Comparison of ENCODE assay signal across 23 cellular contexts in the genomic region with DNA sequence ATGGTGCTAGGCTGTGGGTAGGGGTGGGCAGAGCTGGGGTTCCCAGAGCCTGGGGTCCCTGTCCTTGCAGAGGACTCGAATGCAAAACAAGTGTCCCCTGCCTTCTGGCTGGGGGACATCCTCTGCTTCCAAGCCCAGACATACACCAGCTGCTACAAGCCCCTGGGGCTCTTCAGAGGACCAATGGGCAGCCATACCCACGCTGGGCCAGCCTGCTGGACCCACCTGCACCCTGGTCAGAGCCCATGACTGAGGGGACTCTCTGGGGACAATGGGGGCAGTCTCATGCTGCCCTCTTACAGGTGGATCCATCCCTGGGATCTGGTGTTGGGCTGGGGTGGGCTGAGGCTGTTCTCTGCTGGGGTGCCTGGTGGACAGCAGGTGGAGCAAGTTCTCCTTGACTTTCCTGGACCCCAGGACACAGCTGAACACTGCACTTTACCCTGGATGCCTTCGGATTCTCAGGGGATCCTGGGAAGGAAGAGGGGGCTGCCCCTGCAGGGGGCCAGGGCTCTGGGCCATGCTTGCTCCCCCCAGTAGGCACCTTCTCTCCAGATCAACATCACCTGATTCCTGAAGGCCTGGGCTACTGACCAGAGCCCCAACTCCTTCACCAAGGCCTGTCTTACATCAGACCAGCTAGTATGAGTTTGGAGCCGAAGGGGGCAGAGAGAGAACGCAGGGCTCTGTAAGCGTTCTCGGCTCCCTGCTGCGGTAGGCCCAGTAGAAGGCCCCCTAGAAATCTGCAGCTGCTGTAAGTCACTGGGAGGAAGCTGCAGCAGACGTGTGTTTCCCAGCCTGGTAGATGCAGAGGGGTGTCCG. TPM values are rescaled to one million over a fixed set of nuclear protein-coding genes. Genes with fewer than 3 reads are reported as not detected.
"Had no signal": no experiment of that assay in that cellular context is flagged by ENCODE, and none has a peak within 500 bp of the region (broad histone marks: within the 10 kb centered on the region; RNA-seq: fewer than 3 reads in every experiment).

No MANE protein-coding gene starts in this region.

- H3K4me1 ChIP-seq: breast epithelium had no signal

- H3K27ac ChIP-seq: breast epithelium, PC-9 had no signal

- DNase-seq: activated B cell treated with CpG ODN at 0.5 μM for 24 hours; activated CD4-positive, alpha-beta T cell treated with anti-CD3 and anti-CD28 coated beads for 1 hour; activated CD4-positive, alpha-beta T cell treated with anti-CD3 and anti-CD28 coated beads, Interleukin-2, amount 10 ng/mL, durations not matched to agents 24 days and 14 days; activated CD4-positive, alpha-beta T cell treated with anti-CD3 and anti-CD28 coated beads, Interleukin-2, amount 50 U/mL, for 48 hours; activated CD8-positive, alpha-beta memory T cell treated with anti-CD3 and anti-CD28 coated beads, Interleukin-2, amount 10 ng/mL, durations not matched to agents 7 days and 5 days; activated gamma-delta T cell treated with Interleukin-2 at 50 U/mL for 16 hours; activated T-cell treated with anti-CD3 and anti-CD28 coated beads, Interleukin-2, amount 50 U/mL, for 24 hours; caudate nucleus; Karpas-422; MM.1S; NCI-H1105 treated with DMSO at 0.1 percent for 48 hours; NCI-H1436 treated with DMSO at 0.1 percent for 48 hours; NCI-H187; NCI-H2081; NCI-H524; PC-9; SHP77 treated with DMSO at 0.1 percent for 48 hours had no signal

- ATAC-seq: activated CD8-positive, alpha-beta memory T cell treated with anti-CD3 and anti-CD28 coated beads, Interleukin-2, amount 10 ng/mL, durations not matched to agents 7 days and 5 days had no signal

- H3K9me3 Mint-ChIP-seq: activated B cell treated with CpG ODN at 0.5 μM for 24 hours; activated CD4-positive, alpha-beta T cell treated with anti-CD3 and anti-CD28 coated beads, Interleukin-2, amount 10 ng/mL, durations not matched to agents 24 days and 14 days; activated naive CD4-positive, alpha-beta T cell treated with anti-CD3 and anti-CD28 coated beads, Interleukin-2, amount 50 U/mL, for 24 hours; activated T-cell treated with anti-CD3 and anti-CD28 coated beads, Interleukin-2, amount 50 U/mL, for 24 hours; activated T-helper 1 cell treated with anti-CD3 and anti-CD28 coated beads, Interleukin-12 subunit alpha, Interleukin-12 subunit beta, Interleukin-2, Interleukin-4 antibody, amounts not matched to agents 30 ng/mL and 10 ng/mL and 1 ng/mL, durations not matched to agents 14 hours and 24 hours and 36 hours; T-helper 1 cell treated with Interleukin-12 subunit alpha and Interleukin-12 subunit beta and Interleukin-4 antibody, amounts not matched to agents 30 μg/mL and 1 μg/mL, for 36 hours had no signal

- H3K27me3 Mint-ChIP-seq: activated naive CD4-positive, alpha-beta T cell treated with anti-CD3 and anti-CD28 coated beads, Interleukin-2, amount 50 U/mL, for 24 hours; activated T-cell treated with anti-CD3 and anti-CD28 coated beads, Interleukin-2, amount 50 U/mL, for 24 hours had no signal

- H3K27ac Mint-ChIP-seq: activated B cell treated with CpG ODN at 0.5 μM for 24 hours; activated CD4-positive, alpha-beta T cell treated with anti-CD3 and anti-CD28 coated beads, Interleukin-2, amount 10 ng/mL, durations not matched to agents 24 days and 14 days; activated CD8-positive, alpha-beta memory T cell treated with anti-CD3 and anti-CD28 coated beads, Interleukin-2, amount 10 ng/mL, durations not matched to agents 7 days and 5 days; activated naive CD4-positive, alpha-beta T cell treated with anti-CD3 and anti-CD28 coated beads, Interleukin-2, amount 50 U/mL, for 24 hours; activated T-cell treated with anti-CD3 and anti-CD28 coated beads, Interleukin-2, amount 50 U/mL, for 24 hours; activated T-helper 1 cell treated with anti-CD3 and anti-CD28 coated beads, Interleukin-12 subunit alpha, Interleukin-12 subunit beta, Interleukin-2, Interleukin-4 antibody, amounts not matched to agents 30 ng/mL and 10 ng/mL and 1 ng/mL, durations not matched to agents 14 hours and 24 hours and 36 hours; T-helper 1 cell treated with Interleukin-12 subunit alpha and Interleukin-12 subunit beta and Interleukin-4 antibody, amounts not matched to agents 30 μg/mL and 1 μg/mL, for 36 hours had no signal

- H3K4me3 Mint-ChIP-seq: activated B cell treated with CpG ODN at 0.5 μM for 24 hours; activated CD4-positive, alpha-beta T cell treated with anti-CD3 and anti-CD28 coated beads, Interleukin-2, amount 10 ng/mL, durations not matched to agents 24 days and 14 days; activated CD8-positive, alpha-beta memory T cell treated with anti-CD3 and anti-CD28 coated beads, Interleukin-2, amount 10 ng/mL, durations not matched to agents 7 days and 5 days; activated naive CD4-positive, alpha-beta T cell treated with anti-CD3 and anti-CD28 coated beads, Interleukin-2, amount 50 U/mL, for 24 hours; activated T-cell treated with anti-CD3 and anti-CD28 coated beads, Interleukin-2, amount 50 U/mL, for 24 hours; activated T-helper 1 cell treated with anti-CD3 and anti-CD28 coated beads, Interleukin-12 subunit alpha, Interleukin-12 subunit beta, Interleukin-2, Interleukin-4 antibody, amounts not matched to agents 30 ng/mL and 10 ng/mL and 1 ng/mL, durations not matched to agents 14 hours and 24 hours and 36 hours; T-helper 1 cell treated with Interleukin-12 subunit alpha and Interleukin-12 subunit beta and Interleukin-4 antibody, amounts not matched to agents 30 μg/mL and 1 μg/mL, for 36 hours had no signal

- H3K36me3 Mint-ChIP-seq: activated CD8-positive, alpha-beta memory T cell treated with anti-CD3 and anti-CD28 coated beads, Interleukin-2, amount 10 ng/mL, durations not matched to agents 7 days and 5 days; activated naive CD4-positive, alpha-beta T cell treated with anti-CD3 and anti-CD28 coated beads, Interleukin-2, amount 50 U/mL, for 24 hours had no signal

- H3K4me1 Mint-ChIP-seq: activated B cell treated with CpG ODN at 0.5 μM for 24 hours; activated CD4-positive, alpha-beta T cell treated with anti-CD3 and anti-CD28 coated beads, Interleukin-2, amount 10 ng/mL, durations not matched to agents 24 days and 14 days; activated CD8-positive, alpha-beta memory T cell treated with anti-CD3 and anti-CD28 coated beads, Interleukin-2, amount 10 ng/mL, durations not matched to agents 7 days and 5 days; activated naive CD4-positive, alpha-beta T cell treated with anti-CD3 and anti-CD28 coated beads, Interleukin-2, amount 50 U/mL, for 24 hours had no signal

- H3K27me3 ChIP-seq: breast epithelium had no signal

- H3K9me3 ChIP-seq: breast epithelium had no signal

- H3K36me3 ChIP-seq: breast epithelium had no signal

- H3K4me3 ChIP-seq: breast epithelium, PC-9 had no signal

RNA-seq across cellular contexts. Expression of a gene that starts 46.1 kb away (rescaled TPM):
- total RNA-seq: activated B cell treated with CpG ODN at 0.5 μM for 24 hours; activated CD4-positive, alpha-beta T cell treated with anti-CD3 and anti-CD28 coated beads, Interleukin-2, amount 10 ng/mL, durations not matched to agents 24 days and 14 days; activated T-helper 1 cell treated with anti-CD3 and anti-CD28 coated beads, Interleukin-12 subunit alpha, Interleukin-12 subunit beta, Interleukin-2, Interleukin-4 antibody, amounts not matched to agents 30 ng/mL and 10 ng/mL and 1 ng/mL, durations not matched to agents 14 hours and 24 hours and 36 hours; cerebellum; PC-9; SK-MEL-5 had no signal
